1 cellular context compared by ENCODE assay signal in the genomic region with DNA sequence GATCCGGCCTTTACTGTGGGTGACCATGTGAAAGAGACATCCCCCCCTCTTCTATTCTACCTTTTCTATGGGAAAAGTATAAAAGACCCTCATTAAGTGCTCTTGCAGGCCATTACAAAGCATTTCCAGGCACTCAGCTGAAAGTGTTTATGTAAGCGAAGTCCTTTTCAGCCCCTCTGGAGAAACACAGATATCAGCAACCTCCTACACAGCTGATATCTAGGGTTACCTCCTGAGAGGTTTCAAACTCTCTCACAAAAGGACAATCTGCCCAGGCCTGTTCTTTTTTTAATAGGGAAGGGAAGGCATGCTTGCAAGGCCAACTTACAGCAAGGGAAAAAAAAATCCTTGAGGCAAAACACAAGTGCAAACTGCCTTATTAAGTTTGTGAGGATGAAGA.
TF ChIP-seq lines count a peak whose summit lies in the region.

No MANE protein-coding gene starts in this region.

TF ChIP-seq in K562, 482 proteins besides CTCF, POLR2A, EP300 and RAD21:
- no peak for TF ChIP-seq TGIF2 (CRISPR knock-in tag; IDR thresholded peaks at IDR 0.05)
- TF ChIP-seq KLF16 (IDR thresholded peaks at IDR 0.05), result 0 out of 2 replicates have a peak, but pooled peaks have one; percentile 16
- TF ChIP-seq TAL1 (IDR thresholded peaks at IDR 0.05), result peak; percentile 49; the same call in 1 of the 2 replicates
- TF ChIP-seq MYNN (IDR thresholded peaks at IDR 0.05), result no peak
- no peak for TF ChIP-seq MYNN (CRISPR knock-in tag; IDR thresholded peaks at IDR 0.05)
- peak; percentile 19; the same call in 1 of the 2 replicates for TF ChIP-seq POLR2AphosphoS5 (IDR thresholded peaks at IDR 0.05; ENCODE audit: control insufficient read depth, insufficient read depth, low read depth, low read length)
- TF ChIP-seq SIX5 (IDR thresholded peaks at IDR 0.05; ENCODE audit: borderline replicate concordance in 1 of 2, insufficient read depth in 1 of 2, low read depth in 1 of 2, low read length in 2 of 2), result no peak
- peak in 1 of 2 experiments; percentile 29; a peak in 1 of 4 replicates for TF ChIP-seq RCOR1 (IDR thresholded peaks at IDR 0.05; ENCODE audit: borderline replicate concordance in 1 of 2, low read depth in 2 of 2, low read length in 2 of 2)
- TF ChIP-seq, protein P1, sequence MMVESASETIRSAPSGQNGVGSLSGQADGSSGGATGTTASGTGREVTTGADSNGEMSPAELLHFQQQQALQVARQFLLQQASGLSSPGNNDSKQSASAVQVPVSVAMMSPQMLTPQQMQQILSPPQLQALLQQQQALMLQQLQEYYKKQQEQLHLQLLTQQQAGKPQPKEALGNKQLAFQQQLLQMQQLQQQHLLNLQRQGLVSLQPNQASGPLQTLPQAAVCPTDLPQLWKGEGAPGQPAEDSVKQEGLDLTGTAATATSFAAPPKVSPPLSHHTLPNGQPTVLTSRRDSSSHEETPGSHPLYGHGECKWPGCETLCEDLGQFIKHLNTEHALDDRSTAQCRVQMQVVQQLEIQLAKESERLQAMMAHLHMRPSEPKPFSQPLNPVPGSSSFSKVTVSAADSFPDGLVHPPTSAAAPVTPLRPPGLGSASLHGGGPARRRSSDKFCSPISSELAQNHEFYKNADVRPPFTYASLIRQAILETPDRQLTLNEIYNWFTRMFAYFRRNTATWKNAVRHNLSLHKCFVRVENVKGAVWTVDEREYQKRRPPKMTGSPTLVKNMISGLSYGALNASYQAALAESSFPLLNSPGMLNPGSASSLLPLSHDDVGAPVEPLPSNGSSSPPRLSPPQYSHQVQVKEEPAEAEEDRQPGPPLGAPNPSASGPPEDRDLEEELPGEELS (CRISPR knock-in tag; IDR thresholded peaks at IDR 0.05; ENCODE audit: borderline replicate concordance), result no peak
- TF ChIP-seq CBFA2T3 (IDR thresholded peaks at IDR 0.05), result peak; percentile 75
- no peak for TF ChIP-seq HNRNPL (IDR thresholded peaks at IDR 0.05; ENCODE audit: low read depth, low read length)
- TF ChIP-seq, protein P2, sequence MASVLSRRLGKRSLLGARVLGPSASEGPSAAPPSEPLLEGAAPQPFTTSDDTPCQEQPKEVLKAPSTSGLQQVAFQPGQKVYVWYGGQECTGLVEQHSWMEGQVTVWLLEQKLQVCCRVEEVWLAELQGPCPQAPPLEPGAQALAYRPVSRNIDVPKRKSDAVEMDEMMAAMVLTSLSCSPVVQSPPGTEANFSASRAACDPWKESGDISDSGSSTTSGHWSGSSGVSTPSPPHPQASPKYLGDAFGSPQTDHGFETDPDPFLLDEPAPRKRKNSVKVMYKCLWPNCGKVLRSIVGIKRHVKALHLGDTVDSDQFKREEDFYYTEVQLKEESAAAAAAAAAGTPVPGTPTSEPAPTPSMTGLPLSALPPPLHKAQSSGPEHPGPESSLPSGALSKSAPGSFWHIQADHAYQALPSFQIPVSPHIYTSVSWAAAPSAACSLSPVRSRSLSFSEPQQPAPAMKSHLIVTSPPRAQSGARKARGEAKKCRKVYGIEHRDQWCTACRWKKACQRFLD (CRISPR knock-in tag; IDR thresholded peaks at IDR 0.05), result no peak
- TF ChIP-seq MAFK (IDR thresholded peaks at IDR 0.05; ENCODE audit: low read length), result 0 out of 2 replicates have a peak, but pooled peaks have one; percentile 2
- TF ChIP-seq TCF3 (CRISPR knock-in tag; IDR thresholded peaks at IDR 0.05), result peak; percentile 56; the same call in 1 of the 2 replicates
- TF ChIP-seq CBFA2T2 (conservative IDR thresholded peaks at IDR 0.05), result peak; percentile 36
- peak; percentile 60; the same call in 1 of the 2 replicates for TF ChIP-seq DPF2 (IDR thresholded peaks at IDR 0.05)
- peak; percentile 54; the same call in 1 of the 2 replicates for TF ChIP-seq ARID1B (IDR thresholded peaks at IDR 0.05)
